Comparison of ENCODE assay signal across 8 cellular contexts in the genomic region with DNA sequence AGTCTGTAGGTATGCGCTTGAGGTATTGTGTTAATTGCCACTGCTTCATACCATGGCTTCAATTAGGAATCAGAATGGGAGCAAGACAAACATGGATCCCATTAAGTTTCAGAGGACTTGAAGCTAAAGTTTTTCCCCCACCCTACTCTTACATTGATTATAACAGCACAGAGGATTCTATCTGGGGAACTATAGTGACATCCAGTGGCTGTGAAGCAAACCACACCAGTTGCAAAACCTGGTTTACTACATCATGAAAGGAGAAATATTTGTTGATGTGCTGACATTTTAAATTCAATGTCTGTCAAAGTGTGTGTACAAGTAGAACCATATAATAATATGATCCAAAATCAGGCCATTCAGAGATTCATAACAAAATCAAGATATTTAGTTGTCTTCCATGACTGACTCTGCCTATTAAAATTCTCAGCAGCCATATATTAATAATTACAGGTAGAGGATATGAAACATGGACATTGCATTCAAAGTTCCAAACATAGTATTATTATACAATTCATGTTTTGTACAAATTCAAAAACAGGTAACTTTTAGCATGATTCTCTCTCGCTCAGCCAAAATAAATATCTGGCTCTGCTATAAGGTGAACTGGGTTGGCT.
DNase-seq lines count a peak whose midpoint lies in the region; ATAC-seq, FAIRE-seq and TF ChIP-seq lines count a peak whose summit lies in the region.

No MANE protein-coding gene starts in this region.

- intact Hi-C loops in HepG2 (cut with micrococcal nuclease; ENCODE audit: unreplicated experiment) = loop anchor here (1.0 to 2.0 kb wide), 3 partner anchors 34 to 108 kb away; no protein-coding TSS in a partner anchor

- H3K4me1 Mint-ChIP-seq in natural killer cell treated with Interleukin-12 subunit alpha and Interleukin-12 subunit beta and Interleukin-15 and Interleukin-18, amount 100 ng/mL, for 72 hours (ENCODE audit: low read depth in 2 of 2) = no peaks in the 10 kb centered on the region

- H3K9me3 ChIP-seq in HepG2 (ENCODE audit: low read length) = no peaks in the 10 kb centered on the region

- H3K9ac ChIP-seq in HepG2 (ENCODE audit: insufficient read depth, low read depth, low read length) = no peak overlapping the region

- H3K9me3 Mint-ChIP-seq in natural killer cell treated with Interleukin-12 subunit alpha and Interleukin-12 subunit beta and Interleukin-15 and Interleukin-18, amount 100 ng/mL, for 72 hours = no peaks in the 10 kb centered on the region

- peak; percentile 80 for TF ChIP-seq RAD21 in HepG2 (CRISPR knock-in tag; IDR thresholded peaks at IDR 0.05)

- no peak overlapping the region for H3K27ac Mint-ChIP-seq in natural killer cell treated with Interleukin-12 subunit alpha and Interleukin-12 subunit beta and Interleukin-15 and Interleukin-18, amount 100 ng/mL, for 72 hours

- CTCF ChIA-PET in HepG2 (lab: Yijun Ruan, JAX; ENCODE audit: low intra/inter-chr PET ratio, low total read pairs) = interaction anchor here (1.2 to 1.4 kb wide), 2 partner anchors 34 to 1369 kb away, joined by 3 to 22 read pairs; no protein-coding TSS in a partner anchor

- no peaks in the 10 kb centered on the region for H3K27me3 ChIP-seq in bronchial epithelial cell (ENCODE audit: control insufficient read depth, insufficient read depth, low read length)
- no peaks in the 10 kb centered on the region for H3K27me3 ChIP-seq in HepG2 (ENCODE audit: control insufficient read depth in 1 of 2, insufficient read depth in 2 of 2, low read length in 2 of 2)

- H3K4me3 ChIP-seq in bronchial epithelial cell (ENCODE audit: low read depth, low read length) = no peak overlapping the region
- no peak overlapping the region for H3K4me3 ChIP-seq in HepG2 (replicated peaks in 1 of 3; ENCODE audit: insufficient read depth in 1 of 3, low read depth in 2 of 3, low read length in 3 of 3)

- peak; percentile 60 for TF ChIP-seq CTCF in bronchial epithelial cell (IDR thresholded peaks at IDR 0.05; ENCODE audit: insufficient read depth, low read length, severe bottlenecking)
- peak; percentile 85 for TF ChIP-seq CTCF in HepG2 (CRISPR knock-in tag; IDR thresholded peaks at IDR 0.05)

- no peak overlapping the region for H3K27ac ChIP-seq in HepG2 (ENCODE audit: extremely low read length, insufficient read depth, low read length)

- no peaks in the 10 kb centered on the region for H4K20me1 ChIP-seq in HepG2 (ENCODE audit: insufficient read depth, low read length)

- DNase-seq in SIG-M5 treated with dmso at 0.1 percent for 504 hours (lab: John Stamatoyannopoulos, UW; ENCODE audit: unreplicated experiment) (peak; percentile 35), SIG-M5 (lab: John Stamatoyannopoulos, UW) (no peak), NCI-H446 (lab: John Stamatoyannopoulos, UW) (peak; percentile 6 to 44), bronchial epithelial cell (ENCODE audit: low read depth) (peak; percentile 57), HepG2 (ENCODE audit: low spot score) (peak; percentile 65)
- DNase-seq in activated CD4-positive, alpha-beta T cell treated with anti-CD3 and anti-CD28 coated beads, Interleukin-2, amount 50 U/mL, for 4 hours = no peak
- no peak for DNase-seq in natural killer cell treated with Interleukin-12 subunit alpha and Interleukin-12 subunit beta and Interleukin-15 and Interleukin-18, amount 100 ng/mL, for 72 hours (ENCODE audit: low spot score)

- no peaks in the 10 kb centered on the region for H3K36me3 Mint-ChIP-seq in natural killer cell treated with Interleukin-12 subunit alpha and Interleukin-12 subunit beta and Interleukin-15 and Interleukin-18, amount 100 ng/mL, for 72 hours

- no peak for FAIRE-seq in bronchial epithelial cell (lab: Jason Lieb, UNC)
- FAIRE-seq in HepG2 (lab: Jason Lieb, UNC) = peak; percentile 94

- POLR2A ChIA-PET in HepG2 (lab: Yijun Ruan, JAX) = no interaction called here

- no peak overlapping the region for H3K4me3 Mint-ChIP-seq in natural killer cell treated with Interleukin-12 subunit alpha and Interleukin-12 subunit beta and Interleukin-15 and Interleukin-18, amount 100 ng/mL, for 72 hours

- BruUV-seq in HepG2 (replicated peaks; lab: Mats Ljungman, UMichigan) = no TSS peak

- TF ChIP-seq POLR2A in HepG2 (IDR thresholded peaks at IDR 0.05; ENCODE audit: insufficient read depth in 1 of 2, low read depth in 2 of 2, low read length in 2 of 2) = no peak

- H3K4me2 ChIP-seq in HepG2 (ENCODE audit: low read depth, low read length) = no peak overlapping the region

- H2AFZ ChIP-seq in HepG2 (ENCODE audit: low read length) = no peak overlapping the region

- no peaks in the 10 kb centered on the region for H3K27me3 Mint-ChIP-seq in natural killer cell treated with Interleukin-12 subunit alpha and Interleukin-12 subunit beta and Interleukin-15 and Interleukin-18, amount 100 ng/mL, for 72 hours

- WGBS in HepG2 (ENCODE audit: low lambda C conversion rate) = 87% methylated on average over 2 of the region's 2 CpGs

- H3K4me1 ChIP-seq in HepG2 (ENCODE audit: insufficient read depth, low read length) = peaks cover 11% of the 10 kb centered on the region

- no peaks in the 10 kb centered on the region for H3K36me3 ChIP-seq in bronchial epithelial cell (ENCODE audit: control insufficient read depth, insufficient read depth, low read length)
- H3K36me3 ChIP-seq in HepG2 (replicated peaks in 1 of 2; ENCODE audit: control insufficient read depth in 1 of 2, insufficient read depth in 2 of 2, low read length in 2 of 2) = no peaks in the 10 kb centered on the region

- TF ChIP-seq EP300 in HepG2 (IDR thresholded peaks at IDR 0.05; ENCODE audit: low read depth in 2 of 2, low read length in 2 of 2) (no peak), HepG2 (CRISPR knock-in tag; IDR thresholded peaks at IDR 0.05; ENCODE audit: borderline replicate concordance) (no peak)

- ATAC-seq in HG03108 (IDR thresholded peaks at IDR 0.05; ENCODE audit: unreplicated experiment) = peak; percentile 50
- ATAC-seq in HepG2 = peak; percentile 97
- ATAC-seq in natural killer cell treated with Interleukin-12 subunit alpha and Interleukin-12 subunit beta and Interleukin-15 and Interleukin-18, amount 100 ng/mL, for 72 hours = no peak

- in situ Hi-C loops in HepG2 (cut with HindIII; ENCODE audit: extremely low pct_ligation_motif_present, low pct_unique_long_range_greater_than_20kb) = loop anchor here (5.0 kb wide), 1 partner anchor 36 kb away; no protein-coding TSS in a partner anchor

- H3K79me2 ChIP-seq in HepG2 (ENCODE audit: insufficient read depth, low read length) = no peaks in the 10 kb centered on the region

TF ChIP-seq in HepG2, 621 proteins besides CTCF, POLR2A, EP300 and RAD21:
- TF ChIP-seq STAG1 (CRISPR knock-in tag; IDR thresholded peaks at IDR 0.05) = peak; percentile 88
- 0 out of 2 replicates have a peak, but pooled peaks have one; percentile 14 for TF ChIP-seq BCL6 (CRISPR knock-in tag; IDR thresholded peaks at IDR 0.05)
- TF ChIP-seq KLF16 (CRISPR knock-in tag; IDR thresholded peaks at IDR 0.05) = 0 out of 4 replicates have a peak, but pooled peaks of 1 of the 2 experiments have one; percentile 36
- peak; percentile 88 for TF ChIP-seq SMC3 (IDR thresholded peaks at IDR 0.05; ENCODE audit: low read length)
- TF ChIP-seq CCDC6 (CRISPR knock-in tag; IDR thresholded peaks at IDR 0.05) = no peak
- 0 out of 2 replicates have a peak, but pooled peaks have one; percentile 18 for TF ChIP-seq GATAD1 (CRISPR knock-in tag; IDR thresholded peaks at IDR 0.05)
- no peak for TF ChIP-seq SNAI1 (CRISPR knock-in tag; IDR thresholded peaks at IDR 0.05; ENCODE audit: borderline replicate concordance)
- peak; percentile 41; the same call in 1 of the 2 replicates for TF ChIP-seq CEBPG (CRISPR knock-in tag; IDR thresholded peaks at IDR 0.05)
- TF ChIP-seq, protein P1, sequence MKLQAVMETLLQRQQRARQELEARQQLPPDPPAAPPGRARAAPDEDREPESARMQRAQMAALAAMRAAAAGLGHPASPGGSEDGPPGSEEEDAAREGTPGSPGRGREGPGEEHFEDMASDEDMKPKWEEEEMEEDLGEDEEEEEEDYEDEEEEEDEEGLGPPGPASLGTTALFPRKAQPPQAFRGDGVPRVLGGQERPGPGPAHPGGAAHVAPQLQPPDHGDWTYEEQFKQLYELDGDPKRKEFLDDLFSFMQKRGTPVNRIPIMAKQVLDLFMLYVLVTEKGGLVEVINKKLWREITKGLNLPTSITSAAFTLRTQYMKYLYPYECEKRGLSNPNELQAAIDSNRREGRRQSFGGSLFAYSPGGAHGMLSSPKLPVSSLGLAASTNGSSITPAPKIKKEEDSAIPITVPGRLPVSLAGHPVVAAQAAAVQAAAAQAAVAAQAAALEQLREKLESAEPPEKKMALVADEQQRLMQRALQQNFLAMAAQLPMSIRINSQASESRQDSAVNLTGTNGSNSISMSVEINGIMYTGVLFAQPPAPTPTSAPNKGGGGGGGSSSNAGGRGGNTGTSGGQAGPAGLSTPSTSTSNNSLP (IDR thresholded peaks at IDR 0.05; ENCODE audit: low read depth, low read length) = peak; percentile 16; the same call in 1 of the 2 replicates
- peak in 1 of 2 experiments; percentile 41; a peak in 1 of 4 replicates for TF ChIP-seq MAFK (conservative IDR thresholded peaks at IDR 0.05 in 1 of 2, IDR thresholded peaks at IDR 0.05 in 1 of 2; ENCODE audit: low read length in 2 of 2)
- no peak for TF ChIP-seq KMT2A (CRISPR knock-in tag; IDR thresholded peaks at IDR 0.05)
- TF ChIP-seq MAFF (IDR thresholded peaks at IDR 0.05; ENCODE audit: low read depth, low read length) = 0 out of 2 replicates have a peak, but pooled peaks have one; percentile 2

Comparison
In these comparisons a context has a peak if more than half of its experiments do, and no peak if none do; other contexts are left out.
1. DNase-seq: peak in SIG-M5 treated with dmso at 0.1 percent for 504 hours (single experiment), NCI-H446 (2 of 2), bronchial epithelial cell (single experiment) and HepG2 (single experiment); none in SIG-M5 (single experiment), activated CD4-positive, alpha-beta T cell treated with anti-CD3 and anti-CD28 coated beads, Interleukin-2, amount 50 U/mL, for 4 hours (0 of 2) and natural killer cell treated with Interleukin-12 subunit alpha and Interleukin-12 subunit beta and Interleukin-15 and Interleukin-18, amount 100 ng/mL, for 72 hours (single experiment).
2. ATAC-seq: peak in HG03108 (single experiment) and HepG2 (single experiment); none in natural killer cell treated with Interleukin-12 subunit alpha and Interleukin-12 subunit beta and Interleukin-15 and Interleukin-18, amount 100 ng/mL, for 72 hours (0 of 2).